In genomic region chr12:109052097-109052414, GRCh38 we compare ENCODE assay signal across 8 cellular contexts. TPM values are rescaled to one million over a fixed set of nuclear protein-coding genes. Genes with fewer than 3 reads are reported as not detected.
A peak's percentile ranks its signal among the peaks of the same experiment; 100 is the strongest.
DNase-seq lines count a peak whose midpoint lies in the region; ATAC-seq and TF ChIP-seq lines count a peak whose summit lies in the region.

No MANE protein-coding gene starts in this region.

- peaks cover 11% of the 10 kb centered on the region for H3K36me3 Mint-ChIP-seq in activated T-cell treated with anti-CD3 and anti-CD28 coated beads, Interleukin-2, amount 50 U/mL, for 4 hours (ENCODE audit: insufficient read depth)

- no peaks in the 10 kb centered on the region for H3K9me3 ChIP-seq in transverse colon

- ATAC-seq in activated T-cell treated with anti-CD3 and anti-CD28 coated beads, Interleukin-2, amount 50 U/mL, for 4 hours = no peak
- ATAC-seq in HG03196 (IDR thresholded peaks at IDR 0.05; ENCODE audit: unreplicated experiment) = no peak

- DNase-seq in activated T-cell treated with anti-CD3 and anti-CD28 coated beads, Interleukin-2, amount 50 U/mL, for 4 hours = no peak
- DNase-seq in activated T-cell treated with anti-CD3 and anti-CD28 coated beads for 4 hours (no peak), astrocyte of the spinal cord (ENCODE audit: low read depth, low spot score) (no peak), lower leg skin (ENCODE audit: low spot score in 2 of 2) (no peak), transverse colon (no peak), cortex of kidney (lab: John Stamatoyannopoulos, UW) (no peak)
- no peak for DNase-seq in activated effector memory CD4-positive, alpha-beta T cell treated with anti-CD3 and anti-CD28 coated beads, Interleukin-2, amount 50 U/mL, for 16 hours

- H3K27me3 Mint-ChIP-seq in activated T-cell treated with anti-CD3 and anti-CD28 coated beads, Interleukin-2, amount 50 U/mL, for 4 hours (ENCODE audit: low read depth) = no peaks in the 10 kb centered on the region

- TF ChIP-seq CTCF in astrocyte of the spinal cord (IDR thresholded peaks at IDR 0.05; ENCODE audit: low read depth, low read length) = no peak
- TF ChIP-seq CTCF in lower leg skin (IDR thresholded peaks at IDR 0.05) = no peak
- TF ChIP-seq CTCF in transverse colon (IDR thresholded peaks at IDR 0.05) = no peak

- TF ChIP-seq EP300 in transverse colon (IDR thresholded peaks at IDR 0.05; ENCODE audit: low read depth) = no peak

- no peaks in the 10 kb centered on the region for H3K36me3 ChIP-seq in transverse colon

- WGBS in lower leg skin, 2 donors = 11 to 17% methylated on average over 6 of the region's 6 CpGs
- 12 to 20% methylated on average over 3 to 6 of the region's 6 CpGs for WGBS in transverse colon (ENCODE audit: low coverage in 1 of 2), 2 donors

- H3K9me3 Mint-ChIP-seq in activated T-cell treated with anti-CD3 and anti-CD28 coated beads, Interleukin-2, amount 50 U/mL, for 4 hours = no peaks in the 10 kb centered on the region

- no peak for TF ChIP-seq POLR2A in lower leg skin (IDR thresholded peaks at IDR 0.05)
- no peak for TF ChIP-seq POLR2A in transverse colon (IDR thresholded peaks at IDR 0.05)

- peak overlapping the region; percentile 95 for H3K4me3 Mint-ChIP-seq in activated T-cell treated with anti-CD3 and anti-CD28 coated beads, Interleukin-2, amount 50 U/mL, for 4 hours

- intact Hi-C loops in lower leg skin (cut with DNase I; ENCODE audit: low total_unique reads) (no loop called here), transverse colon (cut with DNase I; ENCODE audit: low total_unique reads) (loop anchor here (2.0 kb wide), 2 partner anchors 323 to 491 kb away; partner anchors contain the start of gene SART3)

- H3K4me3 ChIP-seq in astrocyte of the spinal cord (ENCODE audit: low read depth, low read length) = peak overlapping the region; percentile 93
- H3K4me3 ChIP-seq in lower leg skin (ENCODE audit: low read depth, poor library complexity, severe bottlenecking) = peak overlapping the region; percentile 78
- peak overlapping the region in 3 of 4 donors; percentile 76 to 100 (median 78) for H3K4me3 ChIP-seq in transverse colon

- in situ Hi-C loops in astrocyte of the spinal cord (cut with HindIII; ENCODE audit: low sequenced_read_pairs) = no loop called here
- in situ Hi-C loops in transverse colon (cut with MboI; ENCODE audit: low pct_ligation_motif_present in 1 of 4, low pct_unique_long_range_greater_than_20kb in 1 of 4, low sequenced_read_pairs in 3 of 4) = no loop called here

- no peaks in the 10 kb centered on the region for H3K27me3 ChIP-seq in transverse colon

- peaks cover 14% of the 10 kb centered on the region for H3K4me1 Mint-ChIP-seq in activated T-cell treated with anti-CD3 and anti-CD28 coated beads, Interleukin-2, amount 50 U/mL, for 4 hours (ENCODE audit: low read depth)

- peaks cover 14 to 36% (median 17%) of the 10 kb centered on the region in 4 donors for H3K4me1 ChIP-seq in transverse colon

- H3K27ac ChIP-seq in transverse colon = peak overlapping the region; percentile 90 to 96 (median 92)

RNA-seq across cellular contexts. Expression of gene USP30, which starts 0.3 kb away (rescaled TPM):
- 10 to 100 TPM in 1 of 3 donors, 1 to 10 TPM in 2; 5.6 to 11.5 (median 8.6) TPM for total RNA-seq in activated T-cell treated with anti-CD3 and anti-CD28 coated beads, Interleukin-2, amount 50 U/mL, for 4 hours
- total RNA-seq in lower leg skin (10 to 100 TPM; 11.5 to 29.5 (median 22.2) TPM), transverse colon (10 to 100 TPM in 3 of 4 donors, 1 to 10 TPM in 1; 6.8 to 38.9 (median 24.9) TPM)

RNA-seq across cellular contexts. Expression of gene SVOP, which starts 31.2 kb away (rescaled TPM):
- total RNA-seq in activated T-cell treated with anti-CD3 and anti-CD28 coated beads, Interleukin-2, amount 50 U/mL, for 4 hours = not detected
- total RNA-seq in lower leg skin (not detected), transverse colon (under 1 TPM in 2 of 4 donors, not detected in 2; 0.16 to 0.55 TPM)

RNA-seq across cellular contexts. Expression of gene ALKBH2, which starts 41.2 kb away (rescaled TPM):
- total RNA-seq in activated T-cell treated with anti-CD3 and anti-CD28 coated beads, Interleukin-2, amount 50 U/mL, for 4 hours = 10 to 100 TPM; 59.8 to 73.2 (median 71.4) TPM
- total RNA-seq in lower leg skin (10 to 100 TPM; 17.6 to 36.5 (median 26.0) TPM), transverse colon (10 to 100 TPM in 1 of 4 donors, 1 to 10 TPM in 2, not detected in 1; 3.4 to 11.1 (median 7.1) TPM)

RNA-seq across cellular contexts. Expression of gene UNG, which starts 45.3 kb away (rescaled TPM):
- 100 to 1,000 TPM in 2 of 3 donors, 10 to 100 TPM in 1; 91.9 to 134 (median 117) TPM for total RNA-seq in activated T-cell treated with anti-CD3 and anti-CD28 coated beads, Interleukin-2, amount 50 U/mL, for 4 hours
- total RNA-seq in lower leg skin (10 to 100 TPM; 31.9 to 57.5 (median 46.9) TPM), transverse colon (10 to 100 TPM in 3 of 4 donors, 1 to 10 TPM in 1; 6.7 to 29.4 (median 20.9) TPM)
